ENCODE assay signal across 8 cellular contexts in genomic region chr6:31663961-31664789, GRCh38. TPM values are rescaled to one million over a fixed set of nuclear protein-coding genes. Genes with fewer than 3 reads are reported as not detected.
DNase-seq lines count a peak whose midpoint lies in the region; ATAC-seq and TF ChIP-seq lines count a peak whose summit lies in the region.

No MANE protein-coding gene starts in this region.

- H3K36me3 Mint-ChIP-seq in activated CD8-positive, alpha-beta T cell treated with anti-CD3 and anti-CD28 coated beads, Interleukin-2, amount 10 ng/mL, durations not matched to agents 7 days and 5 days (ENCODE audit: low read depth) = peaks cover 81% of the 10 kb centered on the region

- peak overlapping the region; percentile 97 for H3K27ac ChIP-seq in BLaER1
- H3K27ac ChIP-seq in sigmoid colon = peak overlapping the region; percentile 95 to 98 (median 98)

- ATAC-seq in activated CD8-positive, alpha-beta T cell treated with anti-CD3 and anti-CD28 coated beads, Interleukin-2, amount 10 ng/mL, durations not matched to agents 7 days and 5 days = no peak
- no peak for ATAC-seq in GM21515 (IDR thresholded peaks at IDR 0.05; ENCODE audit: unreplicated experiment)
- ATAC-seq in HG02610 (IDR thresholded peaks at IDR 0.05; ENCODE audit: unreplicated experiment) = no peak

- peaks cover 79% of the 10 kb centered on the region for H3K4me1 Mint-ChIP-seq in activated CD8-positive, alpha-beta T cell treated with anti-CD3 and anti-CD28 coated beads, Interleukin-2, amount 10 ng/mL, durations not matched to agents 7 days and 5 days (ENCODE audit: low read depth)

- H3K4me1 ChIP-seq in BLaER1 = peaks cover 59% of the 10 kb centered on the region
- H3K4me1 ChIP-seq in sigmoid colon = peaks cover 0 to 68% (median 56%) of the 10 kb centered on the region in 4 donors

- H3K4me3 ChIP-seq in BLaER1 = peak overlapping the region; percentile 83
- peak overlapping the region; percentile 81 to 96 (median 88) for H3K4me3 ChIP-seq in sigmoid colon

- no peaks in the 10 kb centered on the region for H3K27me3 Mint-ChIP-seq in activated CD8-positive, alpha-beta T cell treated with anti-CD3 and anti-CD28 coated beads, Interleukin-2, amount 10 ng/mL, durations not matched to agents 7 days and 5 days (ENCODE audit: low read depth)

- peak overlapping the region; percentile 100 for H3K4me2 ChIP-seq in BLaER1

- H3K4me3 Mint-ChIP-seq in activated CD8-positive, alpha-beta T cell treated with anti-CD3 and anti-CD28 coated beads, Interleukin-2, amount 10 ng/mL, durations not matched to agents 7 days and 5 days = peak overlapping the region; percentile 96

- peaks cover 15% of the 10 kb centered on the region; the same call in 1 of the 2 replicates for H4K20me1 ChIP-seq in BLaER1

- intact Hi-C loops in sigmoid colon (cut with DNase I) = loop anchor here (10.0 kb wide), 1 partner anchor 1611 kb away; the partner anchor contains the start of genes B3GALT4, RPS18 and VPS52

- CTCF ChIA-PET in activated CD8-positive, alpha-beta T cell treated with anti-CD3 and anti-CD28 coated beads, Interleukin-2, amount 10 ng/mL, durations not matched to agents 7 days and 5 days (lab: Charles Lee) = interaction anchor here (0.8 to 4.5 kb wide), 12 partner anchors 11 to 288 kb away, joined by 3 to 34 read pairs (median 4); partner anchors contain the start of genes ATP6V1G2, BAG6, HSPA1B and LTB

- no peak for TF ChIP-seq CTCF in sigmoid colon (IDR thresholded peaks at IDR 0.05)

- TF ChIP-seq POLR2A in sigmoid colon (IDR thresholded peaks at IDR 0.05) = no peak

- H3K9ac ChIP-seq in BLaER1 = peak overlapping the region; percentile 91

- peak overlapping the region; percentile 95 for H3K27ac Mint-ChIP-seq in activated CD8-positive, alpha-beta T cell treated with anti-CD3 and anti-CD28 coated beads, Interleukin-2, amount 10 ng/mL, durations not matched to agents 7 days and 5 days

- DNase-seq in HS-5 (ENCODE audit: low read depth) (peak; percentile 60), glomerular visceral epithelial cell (ENCODE audit: extremely low spot score) (peak; percentile 81), sigmoid colon (peak; percentile 88), NCI-H128 (lab: John Stamatoyannopoulos, UW; ENCODE audit: unreplicated experiment) (no peak)
- no peak for DNase-seq in activated CD8-positive, alpha-beta T cell treated with anti-CD3 and anti-CD28 coated beads, Interleukin-2, amount 10 ng/mL, durations not matched to agents 7 days and 5 days

- no peaks in the 10 kb centered on the region for H3K9me3 ChIP-seq in BLaER1
- H3K9me3 ChIP-seq in sigmoid colon = no peaks in the 10 kb centered on the region

- H3K36me3 ChIP-seq in BLaER1 = peaks cover 42% of the 10 kb centered on the region
- H3K36me3 ChIP-seq in sigmoid colon = peaks cover 22 to 33% (median 28%) of the 10 kb centered on the region in 4 donors

- 27 to 28% methylated on average over 17 of the region's 17 CpGs for WGBS in sigmoid colon, 2 donors

- no peak for TF ChIP-seq EP300 in sigmoid colon (IDR thresholded peaks at IDR 0.05)

- POLR2A ChIA-PET in activated CD8-positive, alpha-beta T cell treated with anti-CD3 and anti-CD28 coated beads, Interleukin-2, amount 10 ng/mL, durations not matched to agents 7 days and 5 days (lab: Charles Lee) = interaction anchor here (0.7 to 4.5 kb wide), 21 partner anchors 8 to 1307 kb away, joined by 3 to 109 read pairs (median 5); partner anchors contain the start of genes APOM, BAG6, DDX39B and HSPA1A

- H3K27me3 ChIP-seq in BLaER1 (no peaks in the 10 kb centered on the region), sigmoid colon (no peaks in the 10 kb centered on the region)

- H3K9me3 Mint-ChIP-seq in activated CD8-positive, alpha-beta T cell treated with anti-CD3 and anti-CD28 coated beads, Interleukin-2, amount 10 ng/mL, durations not matched to agents 7 days and 5 days (ENCODE audit: insufficient read depth) = no peaks in the 10 kb centered on the region

RNA-seq across cellular contexts. Expression of gene GPANK1, which starts 0.6 kb away (rescaled TPM):
- 10 to 100 TPM; 29.0 to 34.7 TPM for total RNA-seq in activated CD8-positive, alpha-beta T cell treated with anti-CD3 and anti-CD28 coated beads, Interleukin-2, amount 10 ng/mL, durations not matched to agents 7 days and 5 days
- total RNA-seq in sigmoid colon = 10 to 100 TPM; 17.2 to 29.6 (median 26.4) TPM
- polyA plus RNA-seq in sigmoid colon = 10 to 100 TPM; 15.3 to 22.8 (median 18.3) TPM

RNA-seq across cellular contexts. Expression of gene CSNK2B, which starts 1.7 kb away (rescaled TPM):
- total RNA-seq in activated CD8-positive, alpha-beta T cell treated with anti-CD3 and anti-CD28 coated beads, Interleukin-2, amount 10 ng/mL, durations not matched to agents 7 days and 5 days = 100 to 1,000 TPM; 233 to 250 TPM
- total RNA-seq in sigmoid colon = 100 to 1,000 TPM; 188 to 227 (median 209) TPM
- 100 to 1,000 TPM; 198 to 232 (median 206) TPM for polyA plus RNA-seq in sigmoid colon

RNA-seq across cellular contexts. Expression of gene C6orf47, which starts 3.6 kb away (rescaled TPM):
- total RNA-seq in activated CD8-positive, alpha-beta T cell treated with anti-CD3 and anti-CD28 coated beads, Interleukin-2, amount 10 ng/mL, durations not matched to agents 7 days and 5 days = 10 to 100 TPM; 22.5 to 23.8 TPM
- total RNA-seq in sigmoid colon = 10 to 100 TPM; 25.0 to 31.3 (median 26.7) TPM
- polyA plus RNA-seq in sigmoid colon = 10 to 100 TPM; 22.2 to 32.6 (median 24.5) TPM

RNA-seq across cellular contexts. Expression of gene LY6G5B, which starts 5.6 kb away (rescaled TPM):
- total RNA-seq in activated CD8-positive, alpha-beta T cell treated with anti-CD3 and anti-CD28 coated beads, Interleukin-2, amount 10 ng/mL, durations not matched to agents 7 days and 5 days = 10 to 100 TPM; 22.6 to 23.2 TPM
- total RNA-seq in sigmoid colon = 1 to 10 TPM; 2.8 to 10.0 (median 6.5) TPM
- 1 to 10 TPM in 1 of 3 donors, under 1 TPM in 1, not detected in 1; 0.60 to 9.1 TPM for polyA plus RNA-seq in sigmoid colon

RNA-seq across cellular contexts. Expression of gene APOM, which starts 8.5 kb away (rescaled TPM):
- total RNA-seq in activated CD8-positive, alpha-beta T cell treated with anti-CD3 and anti-CD28 coated beads, Interleukin-2, amount 10 ng/mL, durations not matched to agents 7 days and 5 days = 1 to 10 TPM; 3.2 to 5.1 TPM
- 1 to 10 TPM in 3 of 4 donors, not detected in 1; 3.3 to 7.2 (median 3.6) TPM for total RNA-seq in sigmoid colon
- polyA plus RNA-seq in sigmoid colon = 1 to 10 TPM; 2.3 to 3.6 (median 3.6) TPM

Comparison
In these comparisons a context has a peak if more than half of its experiments do, and no peak if none do; other contexts are left out.
1. DNase-seq: peak in HS-5 (single experiment), glomerular visceral epithelial cell (single experiment) and sigmoid colon (single experiment); none in activated CD8-positive, alpha-beta T cell treated with anti-CD3 and anti-CD28 coated beads, Interleukin-2, amount 10 ng/mL, durations not matched to agents 7 days and 5 days (single experiment) and NCI-H128 (single experiment).